1 cellular context compared by ENCODE assay signal in genomic region chr11:116925050-116925449, GRCh38.
TF ChIP-seq lines count a peak whose summit lies in the region.

No MANE protein-coding gene starts in this region.

TF ChIP-seq in GM23338, 12 proteins besides CTCF, POLR2A, EP300 and RAD21:
- no peak for TF ChIP-seq ETS1 (IDR thresholded peaks at IDR 0.05)
- TF ChIP-seq JUNB (IDR thresholded peaks at IDR 0.05; ENCODE audit: unreplicated experiment): no peak
- no peak for TF ChIP-seq EZH2 (IDR thresholded peaks at IDR 0.05; ENCODE audit: low read depth, unreplicated experiment)
- TF ChIP-seq ZNF114 (CRISPR knock-in tag; IDR thresholded peaks at IDR 0.05): no peak
- no peak for TF ChIP-seq POLR2AphosphoS5 (IDR thresholded peaks at IDR 0.05; ENCODE audit: low read depth)
- TF ChIP-seq NANOG (IDR thresholded peaks at IDR 0.05; ENCODE audit: borderline replicate concordance): no peak
- no peak for TF ChIP-seq EZH2phosphoT487 (IDR thresholded peaks at IDR 0.05; ENCODE audit: unreplicated experiment)
- TF ChIP-seq REST (IDR thresholded peaks at IDR 0.05; ENCODE audit: unreplicated experiment): no peak
- no peak for TF ChIP-seq ZNF462 (CRISPR knock-in tag; IDR thresholded peaks at IDR 0.05)
- TF ChIP-seq ZNF331 (CRISPR knock-in tag; IDR thresholded peaks at IDR 0.05; ENCODE audit: low read depth): no peak
- TF ChIP-seq CREB1 (CRISPR knock-in tag; IDR thresholded peaks at IDR 0.05; ENCODE audit: low read depth): no peak
- TF ChIP-seq STAT1 (IDR thresholded peaks at IDR 0.05; ENCODE audit: unreplicated experiment): no peak
TF ChIP-seq in GM23338: peak in this region for 0.
